ENCODE assay signal across 22 cellular contexts in the genomic region with DNA sequence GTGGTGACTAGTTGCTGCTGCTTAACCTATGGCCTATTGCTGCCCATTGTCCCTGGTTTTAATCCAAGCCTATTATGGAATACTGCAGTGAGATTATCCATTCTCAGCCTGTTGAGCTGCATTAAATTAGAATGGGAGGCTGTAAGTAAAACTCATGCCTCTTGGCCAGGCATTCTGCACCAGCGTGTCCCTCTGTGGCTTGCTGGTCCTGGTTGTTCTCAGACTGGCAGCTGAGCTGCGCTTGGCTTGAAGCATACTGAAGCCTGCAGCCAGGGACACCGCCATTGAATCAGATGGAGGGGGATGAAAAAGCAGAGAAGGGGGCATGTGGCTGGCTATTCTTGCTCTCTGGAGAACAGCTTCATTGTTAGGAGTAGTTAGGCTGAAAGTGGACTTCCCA. TPM values are rescaled to one million over a fixed set of nuclear protein-coding genes. Genes with fewer than 3 reads are reported as not detected.
"Had no signal": no experiment of that assay in that cellular context is flagged by ENCODE, and none has a peak within 500 bp of the region (broad histone marks: within the 10 kb centered on the region; RNA-seq: fewer than 3 reads in every experiment).

No MANE protein-coding gene starts in this region.

- H3K9me3 ChIP-seq: ascending aorta, gastrocnemius medialis, suprapubic skin had no signal

- ATAC-seq: activated CD8-positive, alpha-beta memory T cell treated with anti-CD3 and anti-CD28 coated beads, Interleukin-2, amount 10 ng/mL, durations not matched to agents 7 days and 5 days; gastrocnemius medialis; SK-N-SH treated with all-trans-retinoic acid at 6 μM for 48 hours; stimulated activated naive CD8-positive, alpha-beta T cell treated with anti-CD3 and anti-CD28 coated beads, Interleukin-15, Interleukin-2, amounts not matched to agents 100 U/mL and 50 U/mL, for 24 hours had no signal

- DNase-seq: activated CD4-positive, alpha-beta memory T cell treated with anti-CD3 and anti-CD28 coated beads for 36 hours; activated CD4-positive, alpha-beta T cell treated with anti-CD3 and anti-CD28 coated beads for 1 hour; activated CD8-positive, alpha-beta memory T cell treated with anti-CD3 and anti-CD28 coated beads, Interleukin-2, amount 10 ng/mL, durations not matched to agents 7 days and 5 days; activated naive CD4-positive, alpha-beta T cell treated with anti-CD3 and anti-CD28 coated beads, Interleukin-2, amount 10 ng/mL, durations not matched to agents 7 days and 5 days; activated T-cell treated with anti-CD3 and anti-CD28 coated beads, Interleukin-2, amount 50 U/mL, for 1 hour; erythroblast; gastrocnemius medialis; islet precursor cell; mesenchymal stem cell; retina; stimulated activated naive CD8-positive, alpha-beta T cell treated with anti-CD3 and anti-CD28 coated beads, Interleukin-15, Interleukin-2, amounts not matched to agents 100 U/mL and 50 U/mL, for 24 hours; T-helper 1 cell; T1000; trophoblast cell had no signal

- H3K9me3 Mint-ChIP-seq: activated CD4-positive, alpha-beta memory T cell treated with anti-CD3 and anti-CD28 coated beads for 36 hours; activated naive CD4-positive, alpha-beta T cell treated with anti-CD3 and anti-CD28 coated beads, Interleukin-2, amount 10 ng/mL, durations not matched to agents 7 days and 5 days had no signal

- H3K27me3 ChIP-seq: ascending aorta, gastrocnemius medialis, suprapubic skin had no signal

- H3K4me3 Mint-ChIP-seq: activated CD4-positive, alpha-beta memory T cell treated with anti-CD3 and anti-CD28 coated beads for 36 hours; activated CD8-positive, alpha-beta memory T cell treated with anti-CD3 and anti-CD28 coated beads, Interleukin-2, amount 10 ng/mL, durations not matched to agents 7 days and 5 days; activated naive CD4-positive, alpha-beta T cell treated with anti-CD3 and anti-CD28 coated beads, Interleukin-2, amount 10 ng/mL, durations not matched to agents 7 days and 5 days had no signal

- H3K27ac ChIP-seq: ascending aorta, gastrocnemius medialis, parathyroid adenoma, skin epidermis, suprapubic skin had no signal

- H3K27ac Mint-ChIP-seq: activated CD4-positive, alpha-beta memory T cell treated with anti-CD3 and anti-CD28 coated beads for 36 hours; activated CD8-positive, alpha-beta memory T cell treated with anti-CD3 and anti-CD28 coated beads, Interleukin-2, amount 10 ng/mL, durations not matched to agents 7 days and 5 days; activated naive CD4-positive, alpha-beta T cell treated with anti-CD3 and anti-CD28 coated beads, Interleukin-2, amount 10 ng/mL, durations not matched to agents 7 days and 5 days had no signal

- H3K4me3 ChIP-seq: ascending aorta, gastrocnemius medialis, skin epidermis, suprapubic skin had no signal

- H3K27me3 Mint-ChIP-seq: activated CD4-positive, alpha-beta memory T cell treated with anti-CD3 and anti-CD28 coated beads for 36 hours; activated CD8-positive, alpha-beta memory T cell treated with anti-CD3 and anti-CD28 coated beads, Interleukin-2, amount 10 ng/mL, durations not matched to agents 7 days and 5 days; activated naive CD4-positive, alpha-beta T cell treated with anti-CD3 and anti-CD28 coated beads, Interleukin-2, amount 10 ng/mL, durations not matched to agents 7 days and 5 days had no signal

- H3K4me1 ChIP-seq: ascending aorta, parathyroid adenoma, suprapubic skin had no signal

RNA-seq across cellular contexts. Expression of a gene that starts 15.6 kb away (rescaled TPM):
- total RNA-seq: activated CD4-positive, alpha-beta memory T cell treated with anti-CD3 and anti-CD28 coated beads for 36 hours; activated CD8-positive, alpha-beta memory T cell treated with anti-CD3 and anti-CD28 coated beads, Interleukin-2, amount 10 ng/mL, durations not matched to agents 7 days and 5 days; ascending aorta; bronchial epithelial cell; dermis microvascular lymphatic vessel endothelial cell; gastrocnemius medialis; myocyte had no signal
